Comparison of ENCODE assay signal across 13 cellular contexts in the genomic region with DNA sequence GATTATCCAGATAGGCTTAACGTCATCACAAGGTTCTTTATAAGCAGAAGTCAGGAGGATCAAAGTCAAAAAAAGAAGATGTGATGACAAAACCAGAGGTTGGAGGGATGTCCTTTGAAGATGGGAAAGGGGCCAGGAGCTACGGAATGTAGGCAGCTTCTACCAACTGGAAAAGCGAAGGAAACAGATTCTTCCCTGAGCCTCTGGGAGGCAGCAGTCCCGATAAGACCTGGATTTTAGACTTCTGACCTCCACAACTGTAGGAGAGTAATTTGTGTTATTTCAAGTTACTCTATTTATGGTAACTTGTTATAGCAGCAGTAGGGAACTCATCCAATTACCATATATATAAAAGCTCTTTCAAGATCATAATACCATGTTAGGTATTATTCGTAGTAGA.
A peak's percentile ranks its signal among the peaks of the same experiment; 100 is the strongest.
DNase-seq lines count a peak whose midpoint lies in the region; ATAC-seq, FAIRE-seq and TF ChIP-seq lines count a peak whose summit lies in the region.
"Had no signal": no experiment of that assay in that cellular context is flagged by ENCODE, and none has a peak within 500 bp of the region (broad histone marks: within the 10 kb centered on the region; RNA-seq: fewer than 3 reads in every experiment).

No MANE protein-coding gene starts in this region.

- H3K9me2 ChIP-seq in HCT116 (ENCODE audit: insufficient read depth) = no peaks in the 10 kb centered on the region

- no peaks in the 10 kb centered on the region for H3K79me2 ChIP-seq in HCT116 (ENCODE audit: insufficient read depth, low read length)
- H3K79me2 ChIP-seq in HepG2 (ENCODE audit: insufficient read depth, low read length) = no peaks in the 10 kb centered on the region

- intact Hi-C loops in HCT116 (cut with micrococcal nuclease) = no loop called here
- intact Hi-C loops in HepG2 (cut with micrococcal nuclease; ENCODE audit: unreplicated experiment) = no loop called here

- TF ChIP-seq CTCF in HCT116 (IDR thresholded peaks at IDR 0.05 in 2 of 3, conservative IDR thresholded peaks at IDR 0.05 in 1 of 3; ENCODE audit: borderline replicate concordance in 1 of 3, insufficient read depth in 1 of 3, low read depth in 2 of 3, low read length in 2 of 3) (peak in 2 of 3 experiments; percentile 16 to 30; a peak in 3 of 6 replicates), WTC11 (IDR thresholded peaks at IDR 0.05) (no peak), HepG2 (CRISPR knock-in tag; IDR thresholded peaks at IDR 0.05) (no peak), BE2C (IDR thresholded peaks at IDR 0.05; ENCODE audit: low read depth, low read length) (no peak)

- H3K9ac ChIP-seq in HCT116 (ENCODE audit: low read length) = no peak overlapping the region
- no peak overlapping the region for H3K9ac ChIP-seq in HepG2 (ENCODE audit: insufficient read depth, low read depth, low read length)

- no peak for FAIRE-seq in HepG2 (lab: Jason Lieb, UNC)
- FAIRE-seq: A549, GM18507 had no signal

- H3K4me1 Mint-ChIP-seq in WTC11 = peaks cover 5% of the 10 kb centered on the region
- H3K4me1 Mint-ChIP-seq: H9 had no signal

- RAD21 ChIA-PET in HCT116 (lab: Charles Lee; ENCODE audit: low non-redundant PET in 1 of 2, low total read pairs in 2 of 2, uncharacterized antibody in 2 of 2, unreplicated experiment in 2 of 2) = no interaction called here

- no peak overlapping the region for H3K27ac Mint-ChIP-seq in WTC11
- H3K27ac Mint-ChIP-seq: CD8-positive, alpha-beta memory T cell; H9; HFFc6 had no signal

- CTCF ChIA-PET in HCT116 (lab: Charles Lee) = interaction anchor here (1.0 kb wide), 2 partner anchors 21 to 53 kb away, joined by 3 to 5 read pairs; no protein-coding TSS in a partner anchor
- CTCF ChIA-PET in WTC11 (lab: Charles Lee) = interaction anchor here (0.6 kb wide), 1 partner anchor 53 kb away, joined by 4 read pairs; no protein-coding TSS in a partner anchor
- CTCF ChIA-PET in HepG2 (lab: Yijun Ruan, JAX; ENCODE audit: low intra/inter-chr PET ratio, low total read pairs) = no interaction called here

- H3K4me1 ChIP-seq in HCT116 (ENCODE audit: control insufficient read depth in 1 of 2, insufficient read depth in 2 of 2, low read length in 2 of 2) (no peaks in the 10 kb centered on the region), HepG2 (ENCODE audit: insufficient read depth, low read length) (no peaks in the 10 kb centered on the region), BE2C (no peaks in the 10 kb centered on the region), HAP-1 (no peaks in the 10 kb centered on the region)
- H3K4me1 ChIP-seq: A549 had no signal

- 5% methylated on average over 5 of the region's 5 CpGs for WGBS in HepG2 (ENCODE audit: low lambda C conversion rate)

- H3K9me3 ChIP-seq in HCT116 (ENCODE audit: control insufficient read depth in 1 of 2, insufficient read depth in 1 of 2, low read depth in 1 of 2, low read length in 2 of 2) = no peaks in the 10 kb centered on the region
- no peaks in the 10 kb centered on the region for H3K9me3 ChIP-seq in HepG2 (ENCODE audit: low read length)
- no peaks in the 10 kb centered on the region for H3K9me3 ChIP-seq in BE2C
- H3K9me3 ChIP-seq in HAP-1 = no peaks in the 10 kb centered on the region
- H3K9me3 ChIP-seq: A549 had no signal

- H3K27me3 ChIP-seq in HCT116 (ENCODE audit: insufficient read depth, low read length) (peaks cover 6% of the 10 kb centered on the region), HepG2 (ENCODE audit: control insufficient read depth in 1 of 2, insufficient read depth in 2 of 2, low read length in 2 of 2) (no peaks in the 10 kb centered on the region), BE2C (no peaks in the 10 kb centered on the region), HAP-1 (ENCODE audit: low read depth) (no peaks in the 10 kb centered on the region)

- H4K20me1 ChIP-seq in HCT116 (ENCODE audit: insufficient read depth) (no peaks in the 10 kb centered on the region), HepG2 (ENCODE audit: insufficient read depth, low read length) (no peaks in the 10 kb centered on the region)

- no peak for TF ChIP-seq RAD21 in HCT116 (IDR thresholded peaks at IDR 0.05; ENCODE audit: low read depth)
- TF ChIP-seq RAD21 in HepG2 (CRISPR knock-in tag; IDR thresholded peaks at IDR 0.05) = no peak

- ATAC-seq in HCT116 (peak; percentile 65; the same call in 1 of the 2 replicates), WTC11 (peak; percentile 44; the same call in 1 of the 2 replicates), HepG2 (peak; percentile 48; the same call in 1 of the 3 replicates)
- ATAC-seq: A549 had no signal

- no peaks in the 10 kb centered on the region for H3K36me3 Mint-ChIP-seq in WTC11

- in situ Hi-C loops in HepG2 (cut with HindIII; ENCODE audit: extremely low pct_ligation_motif_present, low pct_unique_long_range_greater_than_20kb) = no loop called here
- in situ Hi-C loops in HAP-1 (cut with MboI; ENCODE audit: low sequenced_read_pairs) = no loop called here

- H3K27ac ChIP-seq in HCT116 (ENCODE audit: low read depth, low read length) (no peak overlapping the region), HepG2 (ENCODE audit: extremely low read length, insufficient read depth, low read length) (no peak overlapping the region)
- H3K27ac ChIP-seq: A549 had no signal

- H3K27me3 Mint-ChIP-seq in WTC11 (ENCODE audit: low read depth) = no peaks in the 10 kb centered on the region

- H3K4me3 ChIP-seq in HCT116 (replicated peaks in 1 of 2; ENCODE audit: low read depth in 1 of 2, low read length in 2 of 2) (no peak overlapping the region), HepG2 (replicated peaks in 1 of 3; ENCODE audit: insufficient read depth in 1 of 3, low read depth in 2 of 3, low read length in 3 of 3) (no peak overlapping the region), BE2C (ENCODE audit: low read depth, low read length) (no peak overlapping the region), HAP-1 (no peak overlapping the region)
- H3K4me3 ChIP-seq: A549 had no signal

- no peak for TF ChIP-seq EP300 in HepG2 (IDR thresholded peaks at IDR 0.05; ENCODE audit: low read depth in 2 of 2, low read length in 2 of 2)
- no peak for TF ChIP-seq EP300 in HepG2 (CRISPR knock-in tag; IDR thresholded peaks at IDR 0.05; ENCODE audit: borderline replicate concordance)

- H3K4me3 Mint-ChIP-seq in WTC11 = no peak overlapping the region
- H3K4me3 Mint-ChIP-seq: CD8-positive, alpha-beta memory T cell; H9; HFFc6 had no signal

- no TSS peak for BruUV-seq in HCT116 (replicated peaks; lab: Mats Ljungman, UMichigan)
- BruUV-seq in HepG2 (replicated peaks; lab: Mats Ljungman, UMichigan) = no TSS peak

- POLR2A ChIA-PET in HCT116 (lab: Charles Lee) (no interaction called here), WTC11 (lab: Charles Lee) (no interaction called here), HepG2 (lab: Yijun Ruan, JAX) (no interaction called here)

- DNase-seq in HCT116 (ENCODE audit: low read depth, low spot score) = no peak
- DNase-seq in WTC11 (ENCODE audit: low spot score) = no peak
- DNase-seq in HepG2 (ENCODE audit: low spot score) = no peak
- no peak for DNase-seq in BE2C
- no peak for DNase-seq in amniotic stem cell (lab: John Stamatoyannopoulos, UW)
- DNase-seq in HAP-1 (ENCODE audit: low spot score in 2 of 2) = no peak
- DNase-seq: CD8-positive, alpha-beta memory T cell; DMS53; GOT3; H9; HFFc6 had no signal

- no peak overlapping the region for H2AFZ ChIP-seq in HCT116 (ENCODE audit: low read depth, low read length, poor library complexity, severe bottlenecking)
- no peak overlapping the region for H2AFZ ChIP-seq in HepG2 (ENCODE audit: low read length)

- H3K36me3 ChIP-seq in HCT116 (ENCODE audit: control insufficient read depth in 1 of 2, insufficient read depth in 2 of 2, low read length in 2 of 2) (no peaks in the 10 kb centered on the region), HepG2 (replicated peaks in 1 of 2; ENCODE audit: control insufficient read depth in 1 of 2, insufficient read depth in 2 of 2, low read length in 2 of 2) (no peaks in the 10 kb centered on the region), BE2C (no peaks in the 10 kb centered on the region), HAP-1 (replicated peaks) (no peaks in the 10 kb centered on the region)

- H3K4me2 ChIP-seq in HCT116 (ENCODE audit: low read length) (no peak overlapping the region), HepG2 (ENCODE audit: low read depth, low read length) (no peak overlapping the region)
- H3K4me2 ChIP-seq: A549 had no signal

- H3K9me3 Mint-ChIP-seq in WTC11 = 0 out of 2 replicates have a peak, but pooled peaks cover 5% of the 10 kb centered on the region
- H3K9me3 Mint-ChIP-seq: CD8-positive, alpha-beta memory T cell; H9; HFFc6 had no signal

- TF ChIP-seq POLR2A in HCT116 (IDR thresholded peaks at IDR 0.05; ENCODE audit: borderline replicate concordance, extremely low read depth, insufficient read depth, insufficient read length) = no peak
- no peak for TF ChIP-seq POLR2A in HepG2 (IDR thresholded peaks at IDR 0.05; ENCODE audit: insufficient read depth in 1 of 2, low read depth in 2 of 2, low read length in 2 of 2)

TF ChIP-seq in WTC11, 78 proteins besides CTCF, POLR2A, EP300 and RAD21 (continues in another document):
- TF ChIP-seq ZNF219 (CRISPR knock-in tag; IDR thresholded peaks at IDR 0.05; ENCODE audit: borderline replicate concordance) = no peak
- TF ChIP-seq ELF4 (CRISPR knock-in tag; IDR thresholded peaks at IDR 0.05; ENCODE audit: low read depth) = no peak
- no peak for TF ChIP-seq CREB1 (CRISPR knock-in tag; IDR thresholded peaks at IDR 0.05)

TF ChIP-seq in HepG2, 621 proteins besides CTCF, POLR2A, EP300 and RAD21 (continues in another document):
- TF ChIP-seq, protein P1, sequence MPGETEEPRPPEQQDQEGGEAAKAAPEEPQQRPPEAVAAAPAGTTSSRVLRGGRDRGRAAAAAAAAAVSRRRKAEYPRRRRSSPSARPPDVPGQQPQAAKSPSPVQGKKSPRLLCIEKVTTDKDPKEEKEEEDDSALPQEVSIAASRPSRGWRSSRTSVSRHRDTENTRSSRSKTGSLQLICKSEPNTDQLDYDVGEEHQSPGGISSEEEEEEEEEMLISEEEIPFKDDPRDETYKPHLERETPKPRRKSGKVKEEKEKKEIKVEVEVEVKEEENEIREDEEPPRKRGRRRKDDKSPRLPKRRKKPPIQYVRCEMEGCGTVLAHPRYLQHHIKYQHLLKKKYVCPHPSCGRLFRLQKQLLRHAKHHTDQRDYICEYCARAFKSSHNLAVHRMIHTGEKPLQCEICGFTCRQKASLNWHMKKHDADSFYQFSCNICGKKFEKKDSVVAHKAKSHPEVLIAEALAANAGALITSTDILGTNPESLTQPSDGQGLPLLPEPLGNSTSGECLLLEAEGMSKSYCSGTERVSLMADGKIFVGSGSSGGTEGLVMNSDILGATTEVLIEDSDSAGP (CRISPR knock-in tag; IDR thresholded peaks at IDR 0.05; ENCODE audit: borderline replicate concordance) = no peak

Comparison
In these comparisons a context has a peak if more than half of its experiments do, and no peak if none do; other contexts are left out.
1. CTCF ChIP-seq: peak in HCT116 (2 of 3); none in WTC11 (single experiment), HepG2 (single experiment) and BE2C (single experiment).
2. Peak in every context shown above with its lines, with median percentiles within 50 percentile points of each other: ATAC-seq.